17 cellular contexts compared by ENCODE assay signal in the genomic region with DNA sequence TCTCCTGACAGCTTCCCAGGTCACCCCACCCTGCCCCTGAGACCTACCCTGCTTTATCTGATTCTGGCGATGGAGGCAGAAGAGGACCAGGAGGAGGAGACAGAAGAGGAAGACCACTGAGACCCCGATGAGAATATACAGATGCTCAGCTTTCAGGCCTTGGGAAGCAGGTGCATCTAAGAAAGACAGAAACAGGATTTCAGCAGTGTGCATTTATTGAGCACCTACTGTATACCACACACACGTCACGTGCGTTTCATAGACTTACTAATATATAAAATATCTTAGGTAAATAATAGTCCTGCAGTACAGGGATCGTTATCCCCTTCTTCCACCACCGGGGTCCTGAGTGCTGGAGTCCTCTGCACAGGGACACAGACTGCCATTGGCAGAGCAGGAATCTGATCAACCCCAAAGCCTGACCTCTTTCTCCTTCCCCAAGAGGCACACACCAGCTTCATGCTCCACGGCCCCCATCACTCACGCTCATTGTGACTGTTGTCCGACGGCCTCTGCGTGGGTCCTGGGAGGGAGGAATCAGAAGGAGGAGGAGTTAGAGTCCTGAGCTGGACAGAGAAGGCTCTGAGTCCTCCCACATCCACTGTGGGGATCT. TPM values are rescaled to one million over a fixed set of nuclear protein-coding genes. Genes with fewer than 3 reads are reported as not detected.
DNase-seq lines count a peak whose midpoint lies in the region; ATAC-seq and TF ChIP-seq lines count a peak whose summit lies in the region.
"Had no signal": no experiment of that assay in that cellular context is flagged by ENCODE, and none has a peak within 500 bp of the region (broad histone marks: within the 10 kb centered on the region; RNA-seq: fewer than 3 reads in every experiment).

No MANE protein-coding gene starts in this region.

- 75 to 86% methylated on average over 12 of the region's 12 CpGs for WGBS in sigmoid colon, 2 donors

- H3K9me3 Mint-ChIP-seq in naive thymus-derived CD4-positive, alpha-beta T cell, result no peaks in the 10 kb centered on the region

- intact Hi-C loops in naive thymus-derived CD4-positive, alpha-beta T cell (cut with micrococcal nuclease), result no loop called here
- intact Hi-C loops in sigmoid colon (cut with DNase I), result no loop called here

- POLR2A ChIA-PET in naive thymus-derived CD4-positive, alpha-beta T cell (lab: Charles Lee), result interaction anchor here (0.9 to 1.4 kb wide), 4 partner anchors 14 to 92 kb away, joined by 3 to 10 read pairs (median 6); partner anchors contain the start of gene LENG8

- H3K9me3 ChIP-seq in BLaER1 (no peaks in the 10 kb centered on the region), sigmoid colon (no peaks in the 10 kb centered on the region)
- H3K9me3 ChIP-seq in naive thymus-derived CD4-positive, alpha-beta T cell (ENCODE audit: control insufficient read depth in 2 of 3, low read length in 3 of 3), result no peaks in the 10 kb centered on the region
- H3K9me3 ChIP-seq: SJCRH30 had no signal

- peaks cover 38% of the 10 kb centered on the region for H3K36me3 ChIP-seq in BLaER1
- H3K36me3 ChIP-seq in naive thymus-derived CD4-positive, alpha-beta T cell (ENCODE audit: control insufficient read depth in 2 of 3, insufficient read depth in 3 of 3, low read length in 3 of 3), result peaks cover 0 to 46% (median 14%) of the 10 kb centered on the region in 3 experiments
- no peaks in the 10 kb centered on the region for H3K36me3 ChIP-seq in sigmoid colon
- H3K36me3 ChIP-seq: SJCRH30 had no signal

- no peak for TF ChIP-seq EP300 in sigmoid colon (IDR thresholded peaks at IDR 0.05)

- peaks cover 17 to 35% (median 26%) of the 10 kb centered on the region in 7 donors for H3K4me1 Mint-ChIP-seq in naive thymus-derived CD4-positive, alpha-beta T cell

- peaks cover 4 to 20% (median 9%) of the 10 kb centered on the region in 5 donors for H3K36me3 Mint-ChIP-seq in naive thymus-derived CD4-positive, alpha-beta T cell

- H3K27ac ChIP-seq in BLaER1 (peak overlapping the region; percentile 69), HL-60 (replicated peaks) (0 out of 2 replicates have a peak overlapping the region, but pooled peaks have one; percentile 10), sigmoid colon (no peak overlapping the region)
- no peak overlapping the region for H3K27ac ChIP-seq in naive thymus-derived CD4-positive, alpha-beta T cell (ENCODE audit: low read depth, low read length)
- H3K27ac ChIP-seq: SJCRH30 had no signal

- no peaks in the 10 kb centered on the region for H3K27me3 ChIP-seq in BLaER1
- H3K27me3 ChIP-seq in HL-60 (ENCODE audit: insufficient read depth, poor library complexity, severe bottlenecking), result no peaks in the 10 kb centered on the region
- no peaks in the 10 kb centered on the region for H3K27me3 ChIP-seq in naive thymus-derived CD4-positive, alpha-beta T cell (ENCODE audit: control insufficient read depth in 2 of 2, insufficient read depth in 2 of 2, low read length in 2 of 2)
- H3K27me3 ChIP-seq in sigmoid colon, result no peaks in the 10 kb centered on the region
- H3K27me3 ChIP-seq: SJCRH30 had no signal

- CTCF ChIA-PET in naive thymus-derived CD4-positive, alpha-beta T cell (lab: Charles Lee), result interaction anchor here (2.0 to 3.8 kb wide), 2 partner anchors 32 to 35 kb away, joined by 12 to 23 read pairs; no protein-coding TSS in a partner anchor

- H3K4me1 ChIP-seq in BLaER1 (peaks cover 79% of the 10 kb centered on the region), sigmoid colon (no peaks in the 10 kb centered on the region)
- H3K4me1 ChIP-seq in naive thymus-derived CD4-positive, alpha-beta T cell (ENCODE audit: control insufficient read depth in 2 of 2, insufficient read depth in 2 of 2, low read length in 2 of 2), result peaks cover 12% of the 10 kb centered on the region in 2 donors
- H3K4me1 ChIP-seq: SJCRH30 had no signal

- H3K4me3 Mint-ChIP-seq in naive thymus-derived CD4-positive, alpha-beta T cell, result no peak overlapping the region

- H3K4me2 ChIP-seq in BLaER1, result peak overlapping the region; percentile 85

- H3K27ac Mint-ChIP-seq in naive thymus-derived CD4-positive, alpha-beta T cell, result peak overlapping the region in 6 of 9 donors; percentile 4 to 48 (median 22)

- H4K20me1 ChIP-seq in BLaER1, result no peaks in the 10 kb centered on the region

- DNase-seq in HL-60 (ENCODE audit: low read depth in 1 of 2, low spot score in 1 of 2) (no peak), HuH-7.5 (ENCODE audit: low spot score) (no peak), sigmoid colon (no peak)
- no peak for DNase-seq in naive thymus-derived CD4-positive, alpha-beta T cell
- no peak for DNase-seq in activated CD4-positive, alpha-beta T cell treated with anti-CD3 and anti-CD28 coated beads for 4 hours
- DNase-seq: GOT3, HCEC 1CT, Kasumi-1, NCI-H1694 treated with DMSO at 0.1 percent for 48 hours, NCI-H2081 treated with DMSO at 0.1 percent for 48 hours, NCI-H2171 treated with DMSO at 0.1 percent for 48 hours, NCI-H446 treated with DMSO at 0.1 percent for 48 hours, NCI-H526 treated with DMSO at 0.1 percent for 48 hours, OCI-M1, SJCRH30 had no signal

- H3K4me3 ChIP-seq in BLaER1 (no peak overlapping the region), HL-60 (replicated peaks; ENCODE audit: insufficient read depth, low read length) (no peak overlapping the region), sigmoid colon (no peak overlapping the region)
- H3K4me3 ChIP-seq in naive thymus-derived CD4-positive, alpha-beta T cell (ENCODE audit: low read length), result no peak overlapping the region
- H3K4me3 ChIP-seq: SJCRH30 had no signal

- peaks cover 0 to 3% (median 0%) of the 10 kb centered on the region in 5 donors for H3K27me3 Mint-ChIP-seq in naive thymus-derived CD4-positive, alpha-beta T cell

- no peak for ATAC-seq in naive thymus-derived CD4-positive, alpha-beta T cell

- H3K9ac ChIP-seq in BLaER1, result no peak overlapping the region

- TF ChIP-seq POLR2A in sigmoid colon (IDR thresholded peaks at IDR 0.05), result no peak

- TF ChIP-seq CTCF in HL-60 (IDR thresholded peaks at IDR 0.05; ENCODE audit: insufficient read depth, low read length) (no peak), sigmoid colon (IDR thresholded peaks at IDR 0.05) (no peak)

RNA-seq across cellular contexts. Expression of gene LAIR1, which starts 8.2 kb away (rescaled TPM):
- total RNA-seq in naive thymus-derived CD4-positive, alpha-beta T cell, result 10 to 100 TPM; 47.0 to 92.3 (median 82.3) TPM
- polyA plus RNA-seq in naive thymus-derived CD4-positive, alpha-beta T cell, result 10 to 100 TPM; 48.6 to 98.1 TPM
- 10 to 100 TPM in 3 of 4 donors, 1 to 10 TPM in 1; 4.4 to 18.9 (median 14.4) TPM for total RNA-seq in sigmoid colon
- polyA plus RNA-seq in sigmoid colon, result 10 to 100 TPM in 2 of 3 donors, 1 to 10 TPM in 1; 6.6 to 34.6 (median 13.4) TPM
- total RNA-seq: MCF 10A, SJCRH30 had no signal

RNA-seq across cellular contexts. Expression of gene LILRA4, which starts 17.6 kb away (rescaled TPM):
- total RNA-seq in naive thymus-derived CD4-positive, alpha-beta T cell, result 1 to 10 TPM in 2 of 5 experiments, not detected in 3; 3.5 to 8.9 TPM
- not detected for polyA plus RNA-seq in naive thymus-derived CD4-positive, alpha-beta T cell
- under 1 TPM in 1 of 4 donors, not detected in 3; 0.36 TPM for total RNA-seq in sigmoid colon
- polyA plus RNA-seq in sigmoid colon, result 1 to 10 TPM in 2 of 3 donors, under 1 TPM in 1; 0.92 to 3.9 (median 3.0) TPM
- total RNA-seq: MCF 10A, SJCRH30 had no signal

RNA-seq across cellular contexts. Expression of gene LILRA5, which starts 43.6 kb away (rescaled TPM):
- total RNA-seq in naive thymus-derived CD4-positive, alpha-beta T cell, result 10 to 100 TPM in 1 of 5 experiments, 1 to 10 TPM in 1, under 1 TPM in 2, not detected in 1; 0.32 to 82.1 (median 5.1) TPM
- under 1 TPM in 1 of 2 donors, not detected in 1; 0.34 TPM for polyA plus RNA-seq in naive thymus-derived CD4-positive, alpha-beta T cell
- total RNA-seq in sigmoid colon, result 1 to 10 TPM in 3 of 4 donors, not detected in 1; 2.0 to 6.7 (median 2.5) TPM
- 10 to 100 TPM in 1 of 3 donors, 1 to 10 TPM in 2; 5.1 to 14.6 (median 6.0) TPM for polyA plus RNA-seq in sigmoid colon
- total RNA-seq: MCF 10A, SJCRH30 had no signal

RNA-seq across cellular contexts. Expression of gene TTYH1, which starts 58.7 kb away (rescaled TPM):
- 1 to 10 TPM in 1 of 5 experiments, under 1 TPM in 1, not detected in 3; 0.10 to 1.8 TPM for total RNA-seq in naive thymus-derived CD4-positive, alpha-beta T cell
- under 1 TPM; 0.23 to 0.40 TPM for polyA plus RNA-seq in naive thymus-derived CD4-positive, alpha-beta T cell
- total RNA-seq in sigmoid colon, result 1 to 10 TPM; 2.5 to 5.4 (median 3.7) TPM
- 1 to 10 TPM in 2 of 3 donors, under 1 TPM in 1; 0.23 to 2.2 (median 1.8) TPM for polyA plus RNA-seq in sigmoid colon
- total RNA-seq: MCF 10A, SJCRH30 had no signal

Comparison
In these comparisons a context has a peak if more than half of its experiments do, and no peak if none do; other contexts are left out.
1. H3K27ac ChIP-seq: peak in BLaER1 (single experiment) and HL-60 (single experiment); none in naive thymus-derived CD4-positive, alpha-beta T cell (single experiment) and sigmoid colon (0 of 4).